11 cellular contexts compared by ENCODE assay signal in the genomic region with DNA sequence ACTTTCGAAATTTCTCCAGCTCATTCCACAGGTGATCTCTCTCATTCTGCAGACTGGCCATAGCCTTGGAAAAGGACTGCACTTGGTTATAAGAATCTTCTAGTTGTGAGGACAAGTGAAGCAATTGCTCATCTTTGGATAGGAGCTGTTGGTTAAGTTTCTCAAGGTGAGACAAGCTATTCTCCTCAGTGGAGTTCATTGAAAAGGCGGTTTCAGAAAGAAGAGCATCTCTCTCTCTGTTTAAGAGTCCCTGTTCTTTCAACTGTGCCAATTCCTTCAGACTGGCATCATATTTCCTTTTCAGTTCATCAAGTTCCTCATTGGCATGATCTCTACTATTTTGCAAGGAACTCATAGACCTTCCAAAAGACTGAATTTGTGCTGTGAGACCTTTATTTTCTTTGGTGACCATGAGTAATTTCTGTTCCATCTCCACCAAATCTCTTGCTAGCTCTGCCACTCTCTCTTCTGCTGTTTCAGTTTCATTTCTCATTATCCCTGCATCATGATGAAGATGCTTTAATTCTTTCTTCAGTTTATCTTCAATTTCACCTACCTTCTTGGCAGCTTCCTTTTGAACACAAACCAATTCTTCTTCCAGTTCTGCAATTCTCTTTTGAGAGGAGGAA. TPM values are rescaled to one million over a fixed set of nuclear protein-coding genes. Genes with fewer than 3 reads are reported as not detected.
DNase-seq lines count a peak whose midpoint lies in the region; ATAC-seq and TF ChIP-seq lines count a peak whose summit lies in the region.
"Had no signal": no experiment of that assay in that cellular context is flagged by ENCODE, and none has a peak within 500 bp of the region (broad histone marks: within the 10 kb centered on the region; RNA-seq: fewer than 3 reads in every experiment).

No MANE protein-coding gene starts in this region.

- H3K27ac Mint-ChIP-seq in activated CD4-positive, alpha-beta T cell treated with anti-CD3 and anti-CD28 coated beads, Interleukin-2, amount 10 ng/mL, durations not matched to agents 7 days and 5 days, result peak overlapping the region; percentile 74
- H3K27ac Mint-ChIP-seq in naive B cell, result peak overlapping the region in 5 of 6 donors; percentile 25 to 68 (median 64)

- H3K4me2 ChIP-seq in KMS-11, result peak overlapping the region; percentile 11; the same call in 1 of the 2 replicates

- no peaks in the 10 kb centered on the region for H3K36me3 ChIP-seq in KMS-11 (ENCODE audit: insufficient read depth)

- ATAC-seq in GM21526 (IDR thresholded peaks at IDR 0.05; ENCODE audit: low FRiP score, unreplicated experiment) (peak; percentile 59), naive B cell (ENCODE audit: low read depth in 2 of 2) (no peak)

- peaks cover 48% of the 10 kb centered on the region for H3K36me3 Mint-ChIP-seq in activated CD4-positive, alpha-beta T cell treated with anti-CD3 and anti-CD28 coated beads, Interleukin-2, amount 10 ng/mL, durations not matched to agents 7 days and 5 days (ENCODE audit: low read depth)
- H3K36me3 Mint-ChIP-seq in naive B cell, result peaks cover 14 to 23% of the 10 kb centered on the region in 2 donors

- DNase-seq in activated CD4-positive, alpha-beta T cell treated with anti-CD3 and anti-CD28 coated beads, Interleukin-2, amount 10 ng/mL, durations not matched to agents 7 days and 5 days, result no peak
- DNase-seq in activated CD4-positive, alpha-beta T cell treated with anti-CD3 and anti-CD28 coated beads for 1 hour, result no peak
- no peak for DNase-seq in naive B cell
- DNase-seq in kidney glomerular epithelial cell (lab: John Stamatoyannopoulos, UW), result no peak
- DNase-seq in Ammon's horn (ENCODE audit: low spot score), result no peak
- DNase-seq in NCI-H2171 treated with DMSO at 0.1 percent for 48 hours (lab: John Stamatoyannopoulos, UW), result no peak
- DNase-seq: EL; esophagus squamous epithelium; stimulated activated CD4-positive, alpha-beta T cell treated with anti-CD3 and anti-CD28 coated beads, Interleukin-4, amount 100 ng/mL, for 4 hours had no signal

- peaks cover 3% of the 10 kb centered on the region for H3K9me3 Mint-ChIP-seq in activated CD4-positive, alpha-beta T cell treated with anti-CD3 and anti-CD28 coated beads, Interleukin-2, amount 10 ng/mL, durations not matched to agents 7 days and 5 days
- H3K9me3 Mint-ChIP-seq in naive B cell, result no peaks in the 10 kb centered on the region

- H3K4me3 Mint-ChIP-seq in activated CD4-positive, alpha-beta T cell treated with anti-CD3 and anti-CD28 coated beads, Interleukin-2, amount 10 ng/mL, durations not matched to agents 7 days and 5 days, result peak overlapping the region; percentile 26
- no peak overlapping the region for H3K4me3 Mint-ChIP-seq in naive B cell

- no peak overlapping the region for H3K4me3 ChIP-seq in KMS-11 (IDR thresholded peaks at IDR 0.05; ENCODE audit: insufficient read depth, low read depth, low read length)
- H3K4me3 ChIP-seq: esophagus squamous epithelium had no signal

- peaks cover 19% of the 10 kb centered on the region for H3K4me1 Mint-ChIP-seq in activated CD4-positive, alpha-beta T cell treated with anti-CD3 and anti-CD28 coated beads, Interleukin-2, amount 10 ng/mL, durations not matched to agents 7 days and 5 days
- H3K4me1 Mint-ChIP-seq in naive B cell, result peaks cover 10 to 14% (median 11%) of the 10 kb centered on the region in 3 donors

- H3K27me3 ChIP-seq in KMS-11 (ENCODE audit: insufficient read depth, low read depth), result no peaks in the 10 kb centered on the region
- H3K27me3 ChIP-seq: esophagus squamous epithelium had no signal

- H4K20me1 ChIP-seq in KMS-11 (ENCODE audit: insufficient read depth), result no peaks in the 10 kb centered on the region

- no peak for TF ChIP-seq CTCF in KMS-11 (conservative IDR thresholded peaks at IDR 0.05; ENCODE audit: low read depth, low read length)

- POLR2A ChIA-PET in activated CD4-positive, alpha-beta T cell treated with anti-CD3 and anti-CD28 coated beads, Interleukin-2, amount 10 ng/mL, durations not matched to agents 7 days and 5 days (lab: Charles Lee), result interaction anchor here (0.6 to 1.1 kb wide), 2 partner anchors 30 to 55 kb away, joined by 3 to 5 read pairs; partner anchors contain the start of gene HCLS1

- H3K27ac ChIP-seq in KMS-11, result peak overlapping the region; percentile 54
- H3K27ac ChIP-seq: esophagus squamous epithelium had no signal

- H3K27me3 Mint-ChIP-seq in activated CD4-positive, alpha-beta T cell treated with anti-CD3 and anti-CD28 coated beads, Interleukin-2, amount 10 ng/mL, durations not matched to agents 7 days and 5 days, result no peaks in the 10 kb centered on the region
- H3K27me3 Mint-ChIP-seq in naive B cell, result no peaks in the 10 kb centered on the region

- peaks cover 28% of the 10 kb centered on the region for H3K4me1 ChIP-seq in KMS-11 (ENCODE audit: low read depth, poor library complexity, severe bottlenecking)
- H3K4me1 ChIP-seq: esophagus squamous epithelium had no signal

- H3K79me2 ChIP-seq in KMS-11 (ENCODE audit: insufficient read depth, low read depth), result no peaks in the 10 kb centered on the region

- peak overlapping the region; percentile 5; the same call in 1 of the 2 replicates for H3K9ac ChIP-seq in KMS-11

- CTCF ChIA-PET in activated CD4-positive, alpha-beta T cell treated with anti-CD3 and anti-CD28 coated beads, Interleukin-2, amount 10 ng/mL, durations not matched to agents 7 days and 5 days (lab: Charles Lee), result interaction anchor here (0.9 to 2.2 kb wide), 7 partner anchors 9 to 38 kb away, joined by 3 to 10 read pairs (median 4); partner anchors contain the start of gene HCLS1

- no peak overlapping the region for H2AFZ ChIP-seq in KMS-11 (ENCODE audit: low read depth)

RNA-seq across cellular contexts. Expression of gene HCLS1, which starts 30.2 kb away (rescaled TPM):
- 100 to 1,000 TPM; 339 to 350 TPM for total RNA-seq in activated CD4-positive, alpha-beta T cell treated with anti-CD3 and anti-CD28 coated beads, Interleukin-2, amount 10 ng/mL, durations not matched to agents 7 days and 5 days
- 100 to 1,000 TPM; 367 to 548 (median 469) TPM for polyA plus RNA-seq in naive B cell (ENCODE audit: low read depth in 6 of 6)

RNA-seq across cellular contexts. Expression of gene GOLGB1, which starts 58.6 kb away (rescaled TPM):
- total RNA-seq in activated CD4-positive, alpha-beta T cell treated with anti-CD3 and anti-CD28 coated beads, Interleukin-2, amount 10 ng/mL, durations not matched to agents 7 days and 5 days, result 10 to 100 TPM; 27.4 to 31.7 TPM
- polyA plus RNA-seq in naive B cell (ENCODE audit: low read depth in 6 of 6), result 10 to 100 TPM in 1 of 6 donors, 1 to 10 TPM in 5; 1.2 to 10.6 (median 5.8) TPM
